ENCODE assay signal across 22 cellular contexts in the genomic region with DNA sequence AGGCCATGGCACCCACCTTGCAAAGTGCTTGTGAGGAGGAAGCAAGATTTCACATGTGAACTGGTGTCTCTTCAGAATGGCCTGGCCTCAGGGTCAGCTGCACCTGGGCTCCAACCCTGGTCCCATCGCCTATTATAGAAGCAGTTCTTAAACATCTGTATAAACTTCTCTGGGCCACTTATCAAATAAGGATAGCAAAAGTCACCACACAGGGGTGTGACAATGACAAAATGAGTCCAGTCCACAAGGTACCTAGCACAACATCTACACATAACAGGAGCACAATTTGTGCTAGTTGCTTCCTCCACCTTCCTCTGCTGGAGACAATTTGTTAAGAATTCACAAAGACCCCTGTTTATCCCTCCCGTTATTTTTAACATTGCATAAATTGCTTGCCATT.
"Had no signal": no experiment of that assay in that cellular context is flagged by ENCODE, and none has a peak within 500 bp of the region (broad histone marks: within the 10 kb centered on the region; RNA-seq: fewer than 3 reads in every experiment).

No MANE protein-coding gene starts in this region.

- H3K9me3 ChIP-seq: gastroesophageal sphincter, lower lobe of right lung, sigmoid colon, suprapubic skin, tibial nerve had no signal

- H3K4me1 ChIP-seq: lower lobe of right lung, suprapubic skin had no signal

- H3K27ac ChIP-seq: lower lobe of right lung, sigmoid colon, suprapubic skin, tibial nerve had no signal

- H3K4me3 ChIP-seq: gastroesophageal sphincter, lower lobe of right lung, sigmoid colon, smooth muscle cell, suprapubic skin, tibial nerve had no signal

- H3K36me3 ChIP-seq: gastroesophageal sphincter, lower lobe of right lung, sigmoid colon, suprapubic skin, tibial nerve had no signal

- ATAC-seq: activated T-cell treated with anti-CD3 and anti-CD28 coated beads, Interleukin-2, amount 50 U/mL, for 72 hours; gastroesophageal sphincter; lower lobe of right lung; natural killer cell; stimulated activated memory B cell treated with anti-CD40 and anti-IgM and Interleukin-4, amounts not matched to agents 10 μg/mL and 1 μg/mL and 100 μg/mL, for 72 hours; stimulated activated naive CD8-positive, alpha-beta T cell treated with anti-CD3 and anti-CD28 coated beads, Interleukin-15, amount 100 ng/mL, for 72 hours had no signal

- DNase-seq: activated CD4-positive, alpha-beta T cell treated with anti-CD3 and anti-CD28 coated beads for 4 hours; activated CD4-positive, alpha-beta T cell treated with anti-CD3 and anti-CD28 coated beads, Interleukin-2, amount 50 U/mL, for 4 hours; activated CD4-positive, CD25-positive, alpha-beta regulatory T cell; activated naive CD4-positive, alpha-beta T cell; activated T-cell treated with anti-CD3 and anti-CD28 coated beads for 4 hours; activated T-cell treated with anti-CD3 and anti-CD28 coated beads, Interleukin-2, amount 50 U/mL, for 72 hours; cortex of kidney; immature natural killer cell; lower lobe of right lung; mesenchymal stem cell; natural killer cell; sigmoid colon; stimulated activated CD4-positive, alpha-beta T cell treated with anti-CD3 and anti-CD28 coated beads, Interleukin-1b, Interleukin-23, amount 100 ng/mL, for 48 hours; stimulated activated CD4-positive, alpha-beta T cell treated with anti-CD3 and anti-CD28 coated beads, Interleukin-4, amount 100 ng/mL, for 4 hours; stimulated activated CD8-positive, alpha-beta memory T cell treated with anti-CD3 and anti-CD28 coated beads, Interleukin-4, amount 100 ng/mL, for 48 hours; stimulated activated naive CD8-positive, alpha-beta T cell treated with anti-CD3 and anti-CD28 coated beads, Interleukin-15, amount 100 ng/mL, for 72 hours; T-helper 1 cell had no signal

- H3K27me3 ChIP-seq: gastroesophageal sphincter, sigmoid colon, suprapubic skin, tibial nerve had no signal

- H3K4me2 ChIP-seq: smooth muscle cell had no signal
